ENCODE assay signal across 1 cellular context in the genomic region with DNA sequence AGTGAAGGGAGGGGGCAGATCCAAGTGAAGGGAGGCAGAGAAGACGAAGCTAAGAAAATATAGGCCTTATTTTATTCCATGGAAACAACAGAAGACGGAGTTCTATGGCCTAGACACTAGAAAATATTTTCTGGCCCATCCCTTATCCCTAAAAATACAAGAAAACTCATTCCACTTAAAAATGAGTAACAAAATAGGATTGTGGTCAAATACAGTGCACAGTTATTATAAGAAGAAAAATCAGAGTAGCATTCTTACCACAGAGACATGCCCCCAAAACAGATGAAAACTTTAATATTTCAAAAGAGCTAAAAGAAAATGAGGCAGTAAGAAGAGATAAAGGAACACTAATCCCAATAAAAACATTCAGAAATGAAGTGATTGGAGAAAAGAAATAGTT.
TF ChIP-seq lines count a peak whose summit lies in the region.

No MANE protein-coding gene starts in this region.

TF ChIP-seq in HEK293T, 16 proteins besides CTCF, POLR2A, EP300 and RAD21:
- TF ChIP-seq L3MBTL2 (conservative IDR thresholded peaks at IDR 0.05), result no peak
- TF ChIP-seq ZNF384 (IDR thresholded peaks at IDR 0.05), result no peak
- no peak for TF ChIP-seq FOXA1 (IDR thresholded peaks at IDR 0.05)
- TF ChIP-seq FOXM1 (IDR thresholded peaks at IDR 0.05; ENCODE audit: borderline replicate concordance), result no peak
- no peak for TF ChIP-seq FOXK2 (IDR thresholded peaks at IDR 0.05)
- no peak for TF ChIP-seq ARNT (IDR thresholded peaks at IDR 0.05)
- no peak for TF ChIP-seq SP1 (IDR thresholded peaks at IDR 0.05)
- TF ChIP-seq NFRKB (IDR thresholded peaks at IDR 0.05), result no peak
- TF ChIP-seq SUZ12 (IDR thresholded peaks at IDR 0.05), result no peak
- no peak for TF ChIP-seq TARDBP (IDR thresholded peaks at IDR 0.05)
- TF ChIP-seq CTBP1 (IDR thresholded peaks at IDR 0.05; ENCODE audit: borderline replicate concordance), result no peak
- TF ChIP-seq HDGF (IDR thresholded peaks at IDR 0.05; ENCODE audit: borderline replicate concordance), result no peak
